Comparison of ENCODE assay signal across 18 cellular contexts in genomic region chr19:31991984-31992655, GRCh38.
DNase-seq lines count a peak whose midpoint lies in the region; ATAC-seq and TF ChIP-seq lines count a peak whose summit lies in the region.
"Had no signal": no experiment of that assay in that cellular context is flagged by ENCODE, and none has a peak within 500 bp of the region (broad histone marks: within the 10 kb centered on the region; RNA-seq: fewer than 3 reads in every experiment).

No MANE protein-coding gene starts in this region.

- H3K9me3 Mint-ChIP-seq in osteocyte (ENCODE audit: unreplicated experiment) (peaks cover 53% of the 10 kb centered on the region), HFFc6 (peaks cover 62% of the 10 kb centered on the region)
- H3K9me3 Mint-ChIP-seq in CD4-positive, alpha-beta memory T cell = peaks cover 0 to 11% (median 6%) of the 10 kb centered on the region in 8 donors

- H3K27ac ChIP-seq in esophagus muscularis mucosa (replicated peaks in 1 of 4) (no peak overlapping the region), upper lobe of right lung (no peak overlapping the region)
- H3K27ac ChIP-seq in CD4-positive, alpha-beta memory T cell (ENCODE audit: low read depth, low read length) = no peak overlapping the region

- TF ChIP-seq POLR2A in esophagus muscularis mucosa (IDR thresholded peaks at IDR 0.05; ENCODE audit: low read depth) = no peak

- no peak overlapping the region for H3K4me3 ChIP-seq in esophagus muscularis mucosa
- no peak overlapping the region for H3K4me3 ChIP-seq in upper lobe of right lung
- H3K4me3 ChIP-seq in CD4-positive, alpha-beta memory T cell (ENCODE audit: low read length in 2 of 2) = no peak overlapping the region
- H3K4me3 ChIP-seq: GM23338 had no signal

- CTCF ChIA-PET in CD4-positive, alpha-beta memory T cell (lab: Charles Lee; ENCODE audit: partially characterized antibody) = no interaction called here

- no peaks in the 10 kb centered on the region for H3K9me3 ChIP-seq in esophagus muscularis mucosa
- no peaks in the 10 kb centered on the region for H3K9me3 ChIP-seq in upper lobe of right lung
- no peaks in the 10 kb centered on the region for H3K9me3 ChIP-seq in CD4-positive, alpha-beta memory T cell (ENCODE audit: control insufficient read depth in 1 of 2, low read length in 2 of 2)
- H3K9me3 ChIP-seq: BE2C, Caco-2 had no signal

- TF ChIP-seq EP300 in esophagus muscularis mucosa (IDR thresholded peaks at IDR 0.05) = no peak

- H3K4me1 ChIP-seq in esophagus muscularis mucosa (no peaks in the 10 kb centered on the region), upper lobe of right lung (no peaks in the 10 kb centered on the region)
- H3K4me1 ChIP-seq in CD4-positive, alpha-beta memory T cell (ENCODE audit: insufficient read depth, low read length) = no peaks in the 10 kb centered on the region
- H3K4me1 ChIP-seq: BE2C, Caco-2 had no signal

- no peak overlapping the region for H3K4me3 Mint-ChIP-seq in osteocyte (ENCODE audit: unreplicated experiment)
- H3K4me3 Mint-ChIP-seq in CD4-positive, alpha-beta memory T cell = no peak overlapping the region
- no peak overlapping the region for H3K4me3 Mint-ChIP-seq in HFFc6
- H3K4me3 Mint-ChIP-seq: CD4-positive, CD25-positive, alpha-beta regulatory T cell; GM23338 had no signal

- no peaks in the 10 kb centered on the region for H3K36me3 Mint-ChIP-seq in osteocyte (ENCODE audit: unreplicated experiment)
- H3K36me3 Mint-ChIP-seq in CD4-positive, alpha-beta memory T cell = no peaks in the 10 kb centered on the region
- H3K36me3 Mint-ChIP-seq in HFFc6 (ENCODE audit: low read depth) = no peaks in the 10 kb centered on the region
- H3K36me3 Mint-ChIP-seq: CD4-positive, CD25-positive, alpha-beta regulatory T cell had no signal

- no peaks in the 10 kb centered on the region for H3K27me3 ChIP-seq in esophagus muscularis mucosa
- H3K27me3 ChIP-seq in upper lobe of right lung = no peaks in the 10 kb centered on the region
- H3K27me3 ChIP-seq in CD4-positive, alpha-beta memory T cell (ENCODE audit: insufficient read depth, low read length) = no peaks in the 10 kb centered on the region
- H3K27me3 ChIP-seq: BE2C had no signal

- H3K27me3 Mint-ChIP-seq in osteocyte (ENCODE audit: unreplicated experiment) (no peaks in the 10 kb centered on the region), HFFc6 (ENCODE audit: insufficient read depth) (no peaks in the 10 kb centered on the region)
- peaks cover 1 to 2% of the 10 kb centered on the region in 2 donors for H3K27me3 Mint-ChIP-seq in CD4-positive, alpha-beta memory T cell
- H3K27me3 Mint-ChIP-seq: CD4-positive, CD25-positive, alpha-beta regulatory T cell had no signal

- in situ Hi-C loops in GM13976 (cut with MboI; ENCODE audit: low sequenced_read_pairs, unreplicated experiment) = no loop called here

- TF ChIP-seq CTCF in esophagus muscularis mucosa (IDR thresholded peaks at IDR 0.05) (no peak), osteocyte (IDR thresholded peaks at IDR 0.05) (no peak), upper lobe of right lung (IDR thresholded peaks at IDR 0.05) (no peak), HFFc6 (IDR thresholded peaks at IDR 0.05) (no peak), GM13976 (IDR thresholded peaks at IDR 0.05; ENCODE audit: borderline replicate concordance, control extremely low read depth, extremely low read depth, insufficient read depth, missing control alignments) (no peak)

- H3K27ac Mint-ChIP-seq in osteocyte (ENCODE audit: unreplicated experiment) = no peak overlapping the region
- H3K27ac Mint-ChIP-seq in CD4-positive, alpha-beta memory T cell = no peak overlapping the region
- no peak overlapping the region for H3K27ac Mint-ChIP-seq in HFFc6
- H3K27ac Mint-ChIP-seq: CD4-positive, CD25-positive, alpha-beta regulatory T cell; GM23338 had no signal

- DNase-seq in Ammon's horn (ENCODE audit: low spot score) (peak; percentile 28), esophagus muscularis mucosa (ENCODE audit: extremely low spot score) (peak; percentile 83), osteocyte (ENCODE audit: extremely low spot score, unreplicated experiment) (peak; percentile 78), upper lobe of right lung (peak; percentile 26), HFFc6 (no peak), GM13976 (ENCODE audit: low spot score) (no peak)
- DNase-seq in CD4-positive, alpha-beta memory T cell = no peak
- DNase-seq: 8988T; BE2C; C1 segment of cervical spinal cord; Caco-2; CD4-positive, CD25-positive, alpha-beta regulatory T cell; DMS153; DMS79; GF-D8; KG1 had no signal

- no peaks in the 10 kb centered on the region for H3K36me3 ChIP-seq in esophagus muscularis mucosa
- H3K36me3 ChIP-seq in upper lobe of right lung = no peaks in the 10 kb centered on the region
- H3K36me3 ChIP-seq in CD4-positive, alpha-beta memory T cell (ENCODE audit: insufficient read depth, low read length) = no peaks in the 10 kb centered on the region
- H3K36me3 ChIP-seq: BE2C had no signal

- no peaks in the 10 kb centered on the region for H3K4me1 Mint-ChIP-seq in osteocyte (ENCODE audit: unreplicated experiment)
- no peaks in the 10 kb centered on the region for H3K4me1 Mint-ChIP-seq in CD4-positive, alpha-beta memory T cell
- H3K4me1 Mint-ChIP-seq in HFFc6 (ENCODE audit: low read depth) = no peaks in the 10 kb centered on the region
- H3K4me1 Mint-ChIP-seq: CD4-positive, CD25-positive, alpha-beta regulatory T cell had no signal

- POLR2A ChIA-PET in CD4-positive, alpha-beta memory T cell (lab: Charles Lee; ENCODE audit: partially characterized antibody) = no interaction called here

- ATAC-seq in upper lobe of right lung = no peak
- ATAC-seq in HG02884 (IDR thresholded peaks at IDR 0.05; ENCODE audit: unreplicated experiment) = no peak
- ATAC-seq: GM23338 had no signal

- 88% methylated on average over 16 of the region's 16 CpGs for WGBS in esophagus muscularis mucosa

- intact Hi-C loops in esophagus muscularis mucosa (cut with DNase I) = no loop called here
- intact Hi-C loops in upper lobe of right lung (cut with DNase I) = no loop called here
- intact Hi-C loops in CD4-positive, alpha-beta memory T cell (cut with micrococcal nuclease) = no loop called here

Comparison
In these comparisons a context has a peak if more than half of its experiments do, and no peak if none do; other contexts are left out.
1. DNase-seq: peak in Ammon's horn (single experiment), esophagus muscularis mucosa (single experiment), osteocyte (single experiment) and upper lobe of right lung (single experiment); none in CD4-positive, alpha-beta memory T cell (0 of 5), HFFc6 (single experiment) and GM13976 (single experiment).